ENCODE assay signal across 11 cellular contexts in genomic region chr17:10151667-10152496, GRCh38. TPM values are rescaled to one million over a fixed set of nuclear protein-coding genes. Genes with fewer than 3 reads are reported as not detected.
A peak's percentile ranks its signal among the peaks of the same experiment; 100 is the strongest.
DNase-seq lines count a peak whose midpoint lies in the region; ATAC-seq and TF ChIP-seq lines count a peak whose summit lies in the region.
"Had no signal": no experiment of that assay in that cellular context is flagged by ENCODE, and none has a peak within 500 bp of the region (broad histone marks: within the 10 kb centered on the region; RNA-seq: fewer than 3 reads in every experiment).

No MANE protein-coding gene starts in this region.

- no peaks in the 10 kb centered on the region for H3K9me3 ChIP-seq in transverse colon

- H3K9me3 Mint-ChIP-seq in immature natural killer cell, result no peaks in the 10 kb centered on the region

- no peak for ATAC-seq in GM18873 (IDR thresholded peaks at IDR 0.05; ENCODE audit: low FRiP score, unreplicated experiment)
- ATAC-seq: HCT116, Panc1 had no signal

- no peak for TF ChIP-seq EP300 in transverse colon (IDR thresholded peaks at IDR 0.05; ENCODE audit: low read depth)

- H3K4me1 Mint-ChIP-seq in immature natural killer cell, result peaks cover 60 to 74% of the 10 kb centered on the region in 2 donors

- no peaks in the 10 kb centered on the region for H3K36me3 Mint-ChIP-seq in immature natural killer cell

- no peaks in the 10 kb centered on the region for H3K36me3 ChIP-seq in transverse colon

- H3K27me3 Mint-ChIP-seq in immature natural killer cell (ENCODE audit: low read depth in 3 of 3), result peaks cover 0 to 16% (median 3%) of the 10 kb centered on the region in 3 donors

- TF ChIP-seq POLR2A in transverse colon (IDR thresholded peaks at IDR 0.05), result no peak

- peak; percentile 94 for DNase-seq in SIG-M5 treated with dmso at 0.1 percent for 504 hours (lab: John Stamatoyannopoulos, UW; ENCODE audit: unreplicated experiment)
- DNase-seq in SIG-M5 (lab: John Stamatoyannopoulos, UW), result no peak
- peak; percentile 29 for DNase-seq in RPMI7951 (ENCODE audit: low read depth)
- DNase-seq in immature natural killer cell, result peak; percentile 57 to 73 (median 68)
- peak; percentile 26 for DNase-seq in transverse colon
- no peak for DNase-seq in HCEC 1CT
- DNase-seq in A172 (ENCODE audit: low spot score), result no peak

- WGBS in transverse colon (ENCODE audit: low coverage in 1 of 2), 2 donors, result 71 to 81% methylated on average over 3 to 12 of the region's 12 CpGs

- H3K27ac ChIP-seq in transverse colon, result peak overlapping the region; percentile 14 to 48 (median 39)
- H3K27ac ChIP-seq: 22Rv1 had no signal

- intact Hi-C loops in transverse colon (cut with DNase I; ENCODE audit: low total_unique reads), result no loop called here

- peaks cover 0 to 15% (median 0%) of the 10 kb centered on the region in 4 donors for H3K4me1 ChIP-seq in transverse colon

- in situ Hi-C loops in transverse colon (cut with MboI; ENCODE audit: low pct_ligation_motif_present in 1 of 4, low pct_unique_long_range_greater_than_20kb in 1 of 4, low sequenced_read_pairs in 3 of 4), result no loop called here

- H3K4me3 ChIP-seq in transverse colon, result no peak overlapping the region

- H3K27me3 ChIP-seq in transverse colon, result no peaks in the 10 kb centered on the region

- peak overlapping the region; percentile 85 to 97 (median 92) for H3K27ac Mint-ChIP-seq in immature natural killer cell

- H3K4me3 Mint-ChIP-seq in immature natural killer cell, result peak overlapping the region; percentile 22 to 71 (median 50)

- no peak for TF ChIP-seq CTCF in transverse colon (IDR thresholded peaks at IDR 0.05)

RNA-seq across cellular contexts. Expression of gene GAS7, which starts 46.5 kb away (rescaled TPM):
- total RNA-seq in RPMI7951 (2014; rRNA removed; shearing (Covaris generic)), result 18.1 and 20.3 TPM in 2 replicates
- 10 to 100 TPM in 2 of 3 donors, 1 to 10 TPM in 1; 8.1 to 31.2 (median 13.7) TPM for polyA plus RNA-seq in immature natural killer cell
- total RNA-seq in transverse colon, result 10 to 100 TPM in 3 of 4 donors, 1 to 10 TPM in 1; 9.2 to 59.1 (median 15.2) TPM
- 0.07 and 0.10 TPM in 2 replicates for total RNA-seq in A172 (2014; rRNA removed; shearing (Covaris generic))

Comparison
In these comparisons a context has a peak if more than half of its experiments do, and no peak if none do; other contexts are left out.
1. DNase-seq: peak in SIG-M5 treated with dmso at 0.1 percent for 504 hours (single experiment), RPMI7951 (single experiment), immature natural killer cell (3 of 3) and transverse colon (single experiment); none in SIG-M5 (single experiment), HCEC 1CT (single experiment) and A172 (single experiment).